ENCODE assay signal across 15 cellular contexts in the genomic region with DNA sequence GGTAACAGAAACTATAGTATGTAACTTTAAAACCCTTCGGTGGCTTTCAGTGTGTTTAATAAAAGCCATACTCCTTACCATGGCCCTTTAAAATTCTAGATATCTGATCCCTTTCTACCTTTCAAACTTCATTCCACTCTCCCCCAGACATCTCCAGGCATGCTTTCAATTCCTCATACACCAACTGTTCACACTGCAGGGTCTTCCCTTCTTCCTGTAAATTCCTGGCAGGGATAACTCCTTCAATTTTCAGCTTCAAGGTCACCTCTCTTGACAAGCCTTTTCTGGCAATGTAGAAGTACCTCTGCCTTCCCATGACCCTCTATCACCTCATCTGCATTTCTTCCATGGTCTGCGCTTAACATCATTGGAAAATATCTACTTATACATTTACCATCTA.
"Had no signal": no experiment of that assay in that cellular context is flagged by ENCODE, and none has a peak within 500 bp of the region (broad histone marks: within the 10 kb centered on the region; RNA-seq: fewer than 3 reads in every experiment).

No MANE protein-coding gene starts in this region.

- H3K9me3 Mint-ChIP-seq: stimulated activated naive B cell treated with anti-CD40 and anti-IgM and Interleukin-4, amounts not matched to agents 10 μg/mL and 1 μg/mL and 100 μg/mL, for 72 hours; stimulated activated naive CD8-positive, alpha-beta T cell treated with anti-CD3 and anti-CD28 coated beads, Interleukin-15, amount 100 ng/mL, for 72 hours had no signal

- H3K4me1 Mint-ChIP-seq: natural killer cell; stimulated activated naive B cell treated with anti-CD40 and anti-IgM and Interleukin-4, amounts not matched to agents 10 μg/mL and 1 μg/mL and 100 μg/mL, for 72 hours; stimulated activated naive CD8-positive, alpha-beta T cell treated with anti-CD3 and anti-CD28 coated beads, Interleukin-15, amount 100 ng/mL, for 72 hours had no signal

- H3K4me3 Mint-ChIP-seq: natural killer cell; stimulated activated naive B cell treated with anti-CD40 and anti-IgM and Interleukin-4, amounts not matched to agents 10 μg/mL and 1 μg/mL and 100 μg/mL, for 72 hours; stimulated activated naive CD8-positive, alpha-beta T cell treated with anti-CD3 and anti-CD28 coated beads, Interleukin-15, amount 100 ng/mL, for 72 hours had no signal

- DNase-seq: dermis blood vessel endothelial cell; foreskin melanocyte; head of caudate nucleus; kidney; left cardiac atrium; left ventricle myocardium superior; natural killer cell; posterior cingulate gyrus; stimulated activated CD4-positive, alpha-beta T cell treated with anti-CD3 and anti-CD28 coated beads, Interleukin-2, amount 100 ng/mL, for 24 hours; stimulated activated CD4-positive, alpha-beta T cell treated with anti-CD3 and anti-CD28 coated beads, Interleukin-4, amount 100 ng/mL, for 4 hours; stimulated activated naive B cell treated with anti-CD40 and anti-IgM and Interleukin-4, amounts not matched to agents 10 μg/mL and 1 μg/mL and 100 μg/mL, for 72 hours; stimulated activated naive CD8-positive, alpha-beta T cell treated with anti-CD3 and anti-CD28 coated beads, Interleukin-15, amount 100 ng/mL, for 72 hours; testis; upper lobe of right lung had no signal

- H3K36me3 Mint-ChIP-seq: natural killer cell; stimulated activated naive B cell treated with anti-CD40 and anti-IgM and Interleukin-4, amounts not matched to agents 10 μg/mL and 1 μg/mL and 100 μg/mL, for 72 hours had no signal

- H3K27me3 Mint-ChIP-seq: stimulated activated naive B cell treated with anti-CD40 and anti-IgM and Interleukin-4, amounts not matched to agents 10 μg/mL and 1 μg/mL and 100 μg/mL, for 72 hours; stimulated activated naive CD8-positive, alpha-beta T cell treated with anti-CD3 and anti-CD28 coated beads, Interleukin-15, amount 100 ng/mL, for 72 hours had no signal

- ATAC-seq: left cardiac atrium; left ventricle myocardium superior; natural killer cell; sciatic nerve; stimulated activated naive B cell treated with anti-CD40 and anti-IgM and Interleukin-4, amounts not matched to agents 10 μg/mL and 1 μg/mL and 100 μg/mL, for 72 hours; stimulated activated naive CD8-positive, alpha-beta T cell treated with anti-CD3 and anti-CD28 coated beads, Interleukin-15, amount 100 ng/mL, for 72 hours; upper lobe of right lung had no signal

- H3K27ac Mint-ChIP-seq: natural killer cell; stimulated activated naive B cell treated with anti-CD40 and anti-IgM and Interleukin-4, amounts not matched to agents 10 μg/mL and 1 μg/mL and 100 μg/mL, for 72 hours; stimulated activated naive CD8-positive, alpha-beta T cell treated with anti-CD3 and anti-CD28 coated beads, Interleukin-15, amount 100 ng/mL, for 72 hours had no signal
